8 cellular contexts compared by ENCODE assay signal in the genomic region with DNA sequence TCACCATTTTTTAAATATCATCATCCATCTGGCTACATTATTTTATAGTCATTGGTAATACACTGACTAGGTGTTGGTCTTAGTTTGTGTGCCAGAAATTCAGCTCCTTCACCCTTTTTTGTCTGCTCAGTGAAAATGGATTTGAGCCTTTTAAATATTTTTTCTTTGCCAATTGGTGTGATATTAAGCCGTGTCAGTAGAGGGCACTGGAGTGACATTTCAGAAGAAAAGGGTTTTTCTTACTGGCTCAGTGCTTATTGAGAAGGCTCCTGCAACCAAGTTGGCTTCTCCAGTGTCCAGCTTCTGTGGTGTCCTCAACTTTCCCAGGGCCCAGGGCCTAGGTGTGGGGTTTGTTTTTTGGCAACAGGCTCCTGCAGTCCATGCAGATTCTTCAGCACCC.
DNase-seq lines count a peak whose midpoint lies in the region; ATAC-seq and TF ChIP-seq lines count a peak whose summit lies in the region.

No MANE protein-coding gene starts in this region.

- peak; percentile 52 for DNase-seq in D341Med (ENCODE audit: low spot score)
- no peak for DNase-seq in HFFc6
- DNase-seq in Peyer's patch = no peak
- DNase-seq in hepatocyte (ENCODE audit: low spot score) = peak; percentile 23
- no peak for DNase-seq in heart left ventricle
- DNase-seq in activated T-helper 2 cell treated with anti-CD3 and anti-CD28 coated beads, Interferon-gamma antibody, Interleukin-2, Interleukin-4, amounts not matched to agents 10 μg/mL and 5 μg/mL and 100 μg/mL, durations not matched to agents 14 hours and 24 hours and 36 hours (ENCODE audit: low spot score) = no peak
- no peak for DNase-seq in anterior cingulate cortex (lab: John Stamatoyannopoulos, UW)

- TF ChIP-seq POLR2A in Peyer's patch (IDR thresholded peaks at IDR 0.05) (no peak), heart left ventricle (IDR thresholded peaks at IDR 0.05) (no peak)

- no peak overlapping the region for H2AFZ ChIP-seq in hepatocyte

- H4K20me1 ChIP-seq in hepatocyte (ENCODE audit: insufficient read depth, poor library complexity, severe bottlenecking) = no peaks in the 10 kb centered on the region

- ATAC-seq in HG03039 (IDR thresholded peaks at IDR 0.05; ENCODE audit: unreplicated experiment) (no peak), heart left ventricle (no peak)

- H3K4me1 Mint-ChIP-seq in HFFc6 (ENCODE audit: low read depth) = no peaks in the 10 kb centered on the region
- no peaks in the 10 kb centered on the region for H3K4me1 Mint-ChIP-seq in activated T-helper 2 cell treated with anti-CD3 and anti-CD28 coated beads, Interferon-gamma antibody, Interleukin-2, Interleukin-4, amounts not matched to agents 10 μg/mL and 5 μg/mL and 100 μg/mL, durations not matched to agents 14 hours and 24 hours and 36 hours (ENCODE audit: low read depth)

- H3K27ac Mint-ChIP-seq in HFFc6 = no peak overlapping the region
- H3K27ac Mint-ChIP-seq in activated T-helper 2 cell treated with anti-CD3 and anti-CD28 coated beads, Interferon-gamma antibody, Interleukin-2, Interleukin-4, amounts not matched to agents 10 μg/mL and 5 μg/mL and 100 μg/mL, durations not matched to agents 14 hours and 24 hours and 36 hours = no peak overlapping the region

- 69% methylated on average over 1 of the region's 1 CpG for WGBS in hepatocyte (ENCODE audit: low lambda C conversion rate, missing lambda C conversion rate)
- WGBS in heart left ventricle, 4 donors = 50 to 80% (median 73%) methylated on average over 1 of the region's 1 CpG

- H3K27ac ChIP-seq in Peyer's patch = no peak overlapping the region
- H3K27ac ChIP-seq in hepatocyte = no peak overlapping the region
- no peak overlapping the region for H3K27ac ChIP-seq in heart left ventricle

- intact Hi-C loops in heart left ventricle (cut with DNase I) = no loop called here
- intact Hi-C loops in activated T-helper 2 cell treated with anti-CD3 and anti-CD28 coated beads, Interferon-gamma antibody, Interleukin-2, Interleukin-4, amounts not matched to agents 10 μg/mL and 5 μg/mL and 100 μg/mL, durations not matched to agents 14 hours and 24 hours and 36 hours (cut with micrococcal nuclease) = loop anchor here (5.0 kb wide), 1 partner anchor 557 kb away; no protein-coding TSS in a partner anchor

- no peaks in the 10 kb centered on the region for H3K9me2 ChIP-seq in hepatocyte (replicated peaks; ENCODE audit: insufficient read depth)

- H3K4me3 ChIP-seq in Peyer's patch (no peak overlapping the region), hepatocyte (no peak overlapping the region), heart left ventricle (no peak overlapping the region)

- H3K4me1 ChIP-seq in Peyer's patch (no peaks in the 10 kb centered on the region), hepatocyte (ENCODE audit: insufficient read depth) (no peaks in the 10 kb centered on the region), heart left ventricle (no peaks in the 10 kb centered on the region)

- no peaks in the 10 kb centered on the region; the same call in 1 of the 2 replicates for H3K36me3 Mint-ChIP-seq in HFFc6 (ENCODE audit: low read depth)
- H3K36me3 Mint-ChIP-seq in activated T-helper 2 cell treated with anti-CD3 and anti-CD28 coated beads, Interferon-gamma antibody, Interleukin-2, Interleukin-4, amounts not matched to agents 10 μg/mL and 5 μg/mL and 100 μg/mL, durations not matched to agents 14 hours and 24 hours and 36 hours (ENCODE audit: low read depth) = no peaks in the 10 kb centered on the region

- peak; percentile 51; the same call in 1 of the 2 replicates for TF ChIP-seq CTCF in HFFc6 (IDR thresholded peaks at IDR 0.05)
- peak in 4 of 6 experiments; percentile 21 to 74 (median 61) for TF ChIP-seq CTCF in Peyer's patch (IDR thresholded peaks at IDR 0.05)
- peak; percentile 46 for TF ChIP-seq CTCF in hepatocyte (IDR thresholded peaks at IDR 0.05; ENCODE audit: poor library complexity)
- peak in 2 of 12 donors; percentile 11 to 16 for TF ChIP-seq CTCF in heart left ventricle (IDR thresholded peaks at IDR 0.05)

- no peak overlapping the region for H3K4me2 ChIP-seq in hepatocyte

- H3K9me3 ChIP-seq in Peyer's patch (peaks cover 0 to 5% (median 0%) of the 10 kb centered on the region in 4 donors), hepatocyte (ENCODE audit: low read depth) (no peaks in the 10 kb centered on the region), heart left ventricle (peaks cover 0 to 10% (median 0%) of the 10 kb centered on the region in 12 donors)

- H3K4me3 Mint-ChIP-seq in HFFc6 = no peak overlapping the region
- H3K4me3 Mint-ChIP-seq in activated T-helper 2 cell treated with anti-CD3 and anti-CD28 coated beads, Interferon-gamma antibody, Interleukin-2, Interleukin-4, amounts not matched to agents 10 μg/mL and 5 μg/mL and 100 μg/mL, durations not matched to agents 14 hours and 24 hours and 36 hours (ENCODE audit: low read depth) = no peak overlapping the region

- H3K36me3 ChIP-seq in Peyer's patch (no peaks in the 10 kb centered on the region), hepatocyte (replicated peaks; ENCODE audit: insufficient read depth, low read depth) (no peaks in the 10 kb centered on the region), heart left ventricle (no peaks in the 10 kb centered on the region)

- no peaks in the 10 kb centered on the region for H3K27me3 Mint-ChIP-seq in HFFc6 (ENCODE audit: insufficient read depth)
- no peaks in the 10 kb centered on the region for H3K27me3 Mint-ChIP-seq in activated T-helper 2 cell treated with anti-CD3 and anti-CD28 coated beads, Interferon-gamma antibody, Interleukin-2, Interleukin-4, amounts not matched to agents 10 μg/mL and 5 μg/mL and 100 μg/mL, durations not matched to agents 14 hours and 24 hours and 36 hours (ENCODE audit: low read depth)

- H3K9me3 Mint-ChIP-seq in HFFc6 = peaks cover 13% of the 10 kb centered on the region
- no peaks in the 10 kb centered on the region for H3K9me3 Mint-ChIP-seq in activated T-helper 2 cell treated with anti-CD3 and anti-CD28 coated beads, Interferon-gamma antibody, Interleukin-2, Interleukin-4, amounts not matched to agents 10 μg/mL and 5 μg/mL and 100 μg/mL, durations not matched to agents 14 hours and 24 hours and 36 hours

- H3K27me3 ChIP-seq in Peyer's patch (no peaks in the 10 kb centered on the region), hepatocyte (no peaks in the 10 kb centered on the region), heart left ventricle (no peaks in the 10 kb centered on the region)

- no peaks in the 10 kb centered on the region for H3K79me2 ChIP-seq in hepatocyte

Comparison
In these comparisons a context has a peak if more than half of its experiments do, and no peak if none do; other contexts are left out.
1. DNase-seq: peak in D341Med (single experiment) and hepatocyte (single experiment); none in HFFc6 (single experiment), Peyer's patch (0 of 3), heart left ventricle (0 of 5), activated T-helper 2 cell treated with anti-CD3 and anti-CD28 coated beads, Interferon-gamma antibody, Interleukin-2, Interleukin-4, amounts not matched to agents 10 μg/mL and 5 μg/mL and 100 μg/mL, durations not matched to agents 14 hours and 24 hours and 36 hours (single experiment) and anterior cingulate cortex (0 of 58).